Comparison of ENCODE assay signal across 8 cellular contexts in the genomic region with DNA sequence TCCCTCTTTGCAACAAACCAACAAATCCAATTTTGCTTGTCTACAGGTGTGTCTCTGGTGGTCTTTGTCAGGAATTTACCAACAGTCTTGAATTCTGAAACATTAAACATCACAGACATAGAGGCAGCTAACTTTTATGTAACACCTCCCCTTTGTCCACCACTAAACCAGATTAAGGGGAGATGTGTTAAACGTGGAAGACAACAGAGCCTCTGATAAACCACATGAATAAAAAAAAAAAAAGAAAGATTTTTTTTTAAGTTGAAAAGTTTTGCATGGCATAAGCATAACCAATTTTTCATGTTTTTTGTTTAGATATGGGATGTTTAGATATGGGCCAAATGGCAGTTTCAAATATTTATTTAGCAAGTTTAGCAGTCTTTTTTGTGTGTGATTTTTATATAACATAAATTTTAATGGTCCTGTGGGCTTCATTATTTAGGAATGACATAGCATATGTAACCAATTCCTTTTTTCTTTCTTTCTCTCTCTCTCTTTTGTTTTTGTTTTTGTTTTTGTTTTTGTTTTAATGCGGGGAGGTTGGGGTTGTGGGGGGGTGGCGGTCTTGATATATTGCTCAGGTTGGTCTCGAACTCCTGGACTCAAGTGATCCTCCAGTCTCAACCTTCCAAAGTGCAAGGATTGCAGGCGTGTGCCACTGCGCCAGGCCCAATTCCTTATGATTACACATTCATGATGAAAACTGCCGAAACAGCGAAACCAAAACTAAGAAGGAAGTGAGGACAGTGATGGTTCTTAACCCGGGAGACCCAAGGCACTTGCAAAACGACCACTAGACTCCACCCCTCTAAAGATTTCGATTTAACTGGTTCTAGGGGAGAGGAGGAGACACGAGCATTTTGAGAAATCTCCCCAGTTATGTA.
DNase-seq lines count a peak whose midpoint lies in the region; ATAC-seq and TF ChIP-seq lines count a peak whose summit lies in the region.

No MANE protein-coding gene starts in this region.

- no peaks in the 10 kb centered on the region for H3K36me3 ChIP-seq in H7 (replicated peaks; ENCODE audit: control insufficient read depth, insufficient read depth, low read length)
- no peaks in the 10 kb centered on the region for H3K36me3 ChIP-seq in colonic mucosa
- H3K36me3 ChIP-seq in lung (ENCODE audit: control insufficient read depth in 2 of 2, insufficient read depth in 2 of 2, low read length in 2 of 2) = no peaks in the 10 kb centered on the region
- no peaks in the 10 kb centered on the region for H3K36me3 ChIP-seq in thyroid gland

- H3K27me3 Mint-ChIP-seq in CD4-positive, alpha-beta T cell = peaks cover 12% of the 10 kb centered on the region

- H3K27ac ChIP-seq in CD4-positive, alpha-beta T cell (ENCODE audit: low read depth, low read length) = no peak overlapping the region
- H3K27ac ChIP-seq in colonic mucosa (peak overlapping the region; percentile 63), lung (ENCODE audit: low read depth in 1 of 2, low read length in 1 of 2) (peak overlapping the region; percentile 46 to 51), thyroid gland (peak overlapping the region in 2 of 3 donors; percentile 7 to 71)

- POLR2A ChIA-PET in CD4-positive, alpha-beta T cell (lab: Charles Lee) = interaction anchor here (0.7 to 3.8 kb wide), 26 partner anchors 10 to 1567 kb away, joined by 3 to 36 read pairs (median 6); partner anchors contain the start of gene HMGN4

- H3K4me1 ChIP-seq in colonic mucosa = no peaks in the 10 kb centered on the region
- H3K4me1 ChIP-seq in lung (ENCODE audit: control insufficient read depth in 2 of 2, insufficient read depth in 2 of 2, low read length in 2 of 2) = no peaks in the 10 kb centered on the region
- H3K4me1 ChIP-seq in thyroid gland = peaks cover 0 to 3% of the 10 kb centered on the region in 2 donors

- peak overlapping the region; percentile 93 for H3K4me3 Mint-ChIP-seq in CD4-positive, alpha-beta T cell

- no peaks in the 10 kb centered on the region for H3K9me3 Mint-ChIP-seq in CD4-positive, alpha-beta T cell

- TF ChIP-seq POLR2A in thyroid gland (IDR thresholded peaks at IDR 0.05) = no peak

- ATAC-seq in CD4-positive, alpha-beta T cell (ENCODE audit: poor library complexity) = peak; percentile 71
- ATAC-seq in lung (ENCODE audit: insufficient read depth, low FRiP score) = peak; percentile 73
- no peak for ATAC-seq in HG02623 (IDR thresholded peaks at IDR 0.05; ENCODE audit: unreplicated experiment)

- H3K4me1 Mint-ChIP-seq in CD4-positive, alpha-beta T cell (ENCODE audit: low read depth) = peaks cover 27% of the 10 kb centered on the region

- no peaks in the 10 kb centered on the region for H3K27me3 ChIP-seq in CD4-positive, alpha-beta T cell (ENCODE audit: control insufficient read depth, insufficient read depth, low read length)
- no peaks in the 10 kb centered on the region for H3K27me3 ChIP-seq in H7 (ENCODE audit: control insufficient read depth, insufficient read depth, low read length)
- no peaks in the 10 kb centered on the region for H3K27me3 ChIP-seq in colonic mucosa
- H3K27me3 ChIP-seq in lung (ENCODE audit: control insufficient read depth, insufficient read depth) = no peaks in the 10 kb centered on the region
- no peaks in the 10 kb centered on the region for H3K27me3 ChIP-seq in thyroid gland

- 11 to 21% methylated on average over 12 of the region's 12 CpGs for WGBS in lung, 2 donors
- 28 to 39% methylated on average over 12 of the region's 12 CpGs for WGBS in thyroid gland, 2 donors

- peak in 1 of 10 experiments; percentile 29 for DNase-seq in CD4-positive, alpha-beta T cell
- DNase-seq in H7 (no peak), RPMI8226 (peak; percentile 86), colonic mucosa (peak; percentile 50), lung (ENCODE audit: low spot score) (no peak), thyroid gland (peak in 1 of 2 donors; percentile 19), NCI-H2196 (lab: John Stamatoyannopoulos, UW; ENCODE audit: unreplicated experiment) (no peak)

- intact Hi-C loops in CD4-positive, alpha-beta T cell (cut with DNase I, micrococcal nuclease) = loop anchor here (1.0 to 10.0 kb wide), 2 partner anchors 19 to 1170 kb away; partner anchors contain the start of gene ZNF184 (in 1 of the 2)
- intact Hi-C loops in colonic mucosa (cut with DNase I) = no loop called here
- intact Hi-C loops in thyroid gland (cut with DNase I) = no loop called here

- peak overlapping the region; percentile 93 for H3K27ac Mint-ChIP-seq in CD4-positive, alpha-beta T cell

- peaks cover 13% of the 10 kb centered on the region for H3K36me3 Mint-ChIP-seq in CD4-positive, alpha-beta T cell (ENCODE audit: low read depth)

- H3K9me3 ChIP-seq in CD4-positive, alpha-beta T cell (ENCODE audit: control insufficient read depth, low read length) = no peaks in the 10 kb centered on the region
- H3K9me3 ChIP-seq in colonic mucosa (no peaks in the 10 kb centered on the region), lung (ENCODE audit: control insufficient read depth in 2 of 2, insufficient read depth in 1 of 2, low read length in 1 of 2) (no peaks in the 10 kb centered on the region), thyroid gland (no peaks in the 10 kb centered on the region)

- no peak for TF ChIP-seq CTCF in CD4-positive, alpha-beta T cell (IDR thresholded peaks at IDR 0.05)
- TF ChIP-seq CTCF in colonic mucosa (IDR thresholded peaks at IDR 0.05) (no peak), lung (IDR thresholded peaks at IDR 0.05; ENCODE audit: control extremely low read depth, extremely low read depth) (no peak), thyroid gland (IDR thresholded peaks at IDR 0.05) (no peak)

- peak overlapping the region; percentile 48 for H3K4me3 ChIP-seq in H7 (ENCODE audit: insufficient read depth, low read depth, low read length)
- peak overlapping the region; percentile 29 for H3K4me3 ChIP-seq in colonic mucosa
- H3K4me3 ChIP-seq in lung = no peak overlapping the region
- peak overlapping the region in 2 of 3 donors; percentile 1 to 12 for H3K4me3 ChIP-seq in thyroid gland (replicated peaks in 1 of 3)

- H3K9ac ChIP-seq in colonic mucosa (ENCODE audit: low read depth in 2 of 2, low read length in 2 of 2) = peak overlapping the region; percentile 70 to 89

- CTCF ChIA-PET in CD4-positive, alpha-beta T cell (lab: Charles Lee) = interaction anchor here (0.6 to 1.6 kb wide), 5 partner anchors 18 to 265 kb away, joined by 3 to 7 read pairs (median 3); no protein-coding TSS in a partner anchor

Comparison
In these comparisons a context has a peak if more than half of its experiments do, and no peak if none do; other contexts are left out.
1. DNase-seq: peak in RPMI8226 (single experiment) and colonic mucosa (single experiment); none in H7 (single experiment), lung (single experiment) and NCI-H2196 (single experiment).
2. intact Hi-C loops: an anchor here in CD4-positive, alpha-beta T cell (1.0 to 10.0 kb wide); none called in colonic mucosa and thyroid gland.